9 cellular contexts compared by ENCODE assay signal in genomic region chr15:92902020-92902419, GRCh38. TPM values are rescaled to one million over a fixed set of nuclear protein-coding genes. Genes with fewer than 3 reads are reported as not detected.
DNase-seq lines count a peak whose midpoint lies in the region; ATAC-seq, FAIRE-seq and TF ChIP-seq lines count a peak whose summit lies in the region.
"Had no signal": no experiment of that assay in that cellular context is flagged by ENCODE, and none has a peak within 500 bp of the region (broad histone marks: within the 10 kb centered on the region; RNA-seq: fewer than 3 reads in every experiment).

No MANE protein-coding gene starts in this region.

- H4K20me1 ChIP-seq in GM12878 (ENCODE audit: control insufficient read depth, insufficient read depth): no peaks in the 10 kb centered on the region

- peak overlapping the region; percentile 81; the same call in 1 of the 2 replicates for H3K4me2 ChIP-seq in GM12878 (ENCODE audit: control insufficient read depth, insufficient read depth)

- TF ChIP-seq CTCF in heart right ventricle (IDR thresholded peaks at IDR 0.05): no peak
- no peak for TF ChIP-seq CTCF in GM12878 (IDR thresholded peaks at IDR 0.05 in 2 of 3, conservative IDR thresholded peaks at IDR 0.05 in 1 of 3; ENCODE audit: control insufficient read depth in 2 of 3, extremely low read depth in 1 of 3, insufficient read depth in 1 of 3, low read depth in 3 of 3, low read length in 3 of 3)

- peaks cover 8% of the 10 kb centered on the region for H3K9me3 Mint-ChIP-seq in memory B cell

- POLR2A ChIA-PET in GM12878 (lab: Charles Lee): interaction anchor here (1.0 to 11.0 kb wide), 7 partner anchors 18 to 96 kb away, joined by 3 to 207 read pairs (median 88); no protein-coding TSS in a partner anchor

- no peaks in the 10 kb centered on the region for H3K27me3 ChIP-seq in heart right ventricle
- no peaks in the 10 kb centered on the region for H3K27me3 ChIP-seq in GM12878 (replicated peaks in 1 of 2; ENCODE audit: control insufficient read depth in 2 of 2, insufficient read depth in 2 of 2, low read length in 1 of 2)

- no peak for TF ChIP-seq RAD21 in GM12878 (IDR thresholded peaks at IDR 0.05; ENCODE audit: insufficient read depth, low read depth, low read length)

- H3K4me1 ChIP-seq in heart right ventricle (peaks cover 5 to 69% (median 55%) of the 10 kb centered on the region in 9 donors), GM12878 (ENCODE audit: control insufficient read depth, insufficient read depth, low read length) (peaks cover 3% of the 10 kb centered on the region; the same call in 1 of the 2 replicates), urinary bladder (ENCODE audit: insufficient read depth) (no peaks in the 10 kb centered on the region)

- peaks cover 93% of the 10 kb centered on the region for H3K79me2 ChIP-seq in GM12878 (ENCODE audit: control insufficient read depth, insufficient read depth, low read length)

- TF ChIP-seq EP300 in GM12878 (IDR thresholded peaks at IDR 0.05; ENCODE audit: borderline replicate concordance in 1 of 2, control insufficient read depth in 1 of 2, low read depth in 2 of 2, low read length in 2 of 2): no peak

- WGBS in heart right ventricle, 2 donors: 0% methylated on average over 2 of the region's 2 CpGs
- WGBS in GM12878 (ENCODE audit: insufficient coverage, insufficient replicate concordance, low lambda C conversion rate, missing lambda C conversion rate): 0% methylated on average over 2 of the region's 2 CpGs
- WGBS in urinary bladder: under 1% methylated on average over 2 of the region's 2 CpGs

- intact Hi-C loops in heart right ventricle (cut with DNase I): loop anchor here in 4 of 10 donors (2.0 to 5.0 kb wide), 3 partner anchors 17 to 95 kb away; no protein-coding TSS in a partner anchor
- intact Hi-C loops in left cardiac atrium (cut with DNase I): no loop called here
- intact Hi-C loops in GM12878 (cut with micrococcal nuclease; ENCODE audit: unreplicated experiment): no loop called here

- BruUV-seq in GM12878 (replicated peaks; lab: Mats Ljungman, UMichigan): no TSS peak

- DNase-seq in heart right ventricle (no peak), left cardiac atrium (no peak), GM12878 (ENCODE audit: low read depth, low spot score) (no peak), memory B cell (ENCODE audit: low spot score in 2 of 2) (no peak), DMS153 treated with DMSO at 0.1 percent for 48 hours (lab: John Stamatoyannopoulos, UW; ENCODE audit: unreplicated experiment) (no peak)
- DNase-seq: NCI-H226 had no signal

- H3K4me3 Mint-ChIP-seq in memory B cell: peak overlapping the region; percentile 81

- H3K9me3 ChIP-seq in heart right ventricle (peaks cover 0 to 4% (median 0%) of the 10 kb centered on the region in 11 donors), GM12878 (replicated peaks; ENCODE audit: control insufficient read depth, insufficient read depth, low read length) (no peaks in the 10 kb centered on the region; the same call in 1 of the 3 replicates)

- H3K36me3 ChIP-seq in heart right ventricle: peaks cover 0 to 40% (median 9%) of the 10 kb centered on the region in 9 donors
- H3K36me3 ChIP-seq in GM12878 (ENCODE audit: control insufficient read depth in 2 of 2, insufficient read depth in 2 of 2, low read length in 1 of 2): peaks cover 0 to 5% of the 10 kb centered on the region in 2 experiments; a peak in 1 of 4 replicates
- H3K36me3 ChIP-seq in urinary bladder (ENCODE audit: insufficient read depth): peaks cover 3% of the 10 kb centered on the region

- peaks cover 29% of the 10 kb centered on the region for H3K4me1 Mint-ChIP-seq in memory B cell

- H3K27me3 Mint-ChIP-seq in memory B cell: no peaks in the 10 kb centered on the region

- H3K4me3 ChIP-seq in heart right ventricle: peak overlapping the region; percentile 30 to 70 (median 60)
- H3K4me3 ChIP-seq in GM12878: peak overlapping the region; percentile 95
- peak overlapping the region; percentile 28 for H3K4me3 ChIP-seq in urinary bladder (ENCODE audit: low read depth, low read length)

- peak overlapping the region; percentile 99 for H3K27ac Mint-ChIP-seq in memory B cell

- FAIRE-seq in GM12878 (lab: Jason Lieb, UNC): no peak

- RAD21 ChIA-PET in GM12878 (lab: Charles Lee; ENCODE audit: unreplicated experiment): interaction anchor here (1.2 to 6.9 kb wide), 6 partner anchors 13 to 92 kb away, joined by 3 to 100 read pairs (median 29); no protein-coding TSS in a partner anchor

- ATAC-seq in heart right ventricle: no peak
- no peak for ATAC-seq in left cardiac atrium
- no peak for ATAC-seq in GM12878
- no peak for ATAC-seq in memory B cell (ENCODE audit: low read depth)
- no peak for ATAC-seq in HG02870 (IDR thresholded peaks at IDR 0.05; ENCODE audit: unreplicated experiment)
- ATAC-seq in HG02840 (IDR thresholded peaks at IDR 0.05; ENCODE audit: low FRiP score, unreplicated experiment): no peak

- H3K9ac ChIP-seq in GM12878 (ENCODE audit: control insufficient read depth, insufficient read depth, low read length): peak overlapping the region; percentile 97

- no peak for TF ChIP-seq POLR2A in GM12878 (IDR thresholded peaks at IDR 0.05; ENCODE audit: low read depth, low read length)

- SMC1A ChIA-PET in GM12878 (lab: Charles Lee; ENCODE audit: uncharacterized antibody, unreplicated experiment): interaction anchor here (0.7 to 11.2 kb wide), 9 partner anchors 12 to 104 kb away, joined by 3 to 252 read pairs (median 9); no protein-coding TSS in a partner anchor

- H3K36me3 Mint-ChIP-seq in memory B cell: peaks cover 21% of the 10 kb centered on the region

- H3K27ac ChIP-seq in heart right ventricle (peak overlapping the region; percentile 90 to 99 (median 95)), GM12878 (ENCODE audit: control insufficient read depth, insufficient read depth) (peak overlapping the region; percentile 96), urinary bladder (ENCODE audit: low read depth) (no peak overlapping the region)

- H2AFZ ChIP-seq in GM12878 (ENCODE audit: control insufficient read depth, low read depth, low read length): no peak overlapping the region

- in situ Hi-C loops in GM12878 (cut with MboI): no loop called here

- CTCF ChIA-PET in GM12878 (lab: Yijun Ruan, JAX): interaction anchor here (1.2 to 2.7 kb wide), 4 partner anchors 17 to 94 kb away, joined by 3 to 16 read pairs (median 6); no protein-coding TSS in a partner anchor

TF ChIP-seq in GM12878, 131 proteins besides CTCF, POLR2A, EP300 and RAD21:
- no peak for TF ChIP-seq JUNB (IDR thresholded peaks at IDR 0.05)
- TF ChIP-seq ZNF217 (IDR thresholded peaks at IDR 0.05): no peak
- TF ChIP-seq ZZZ3 (IDR thresholded peaks at IDR 0.05; ENCODE audit: control insufficient read depth, insufficient read length, low read depth): no peak
- no peak for TF ChIP-seq SREBF2 (IDR thresholded peaks at IDR 0.05; ENCODE audit: low read length)
- TF ChIP-seq RCOR1 (conservative IDR thresholded peaks at IDR 0.05; ENCODE audit: low read depth, low read length): no peak
- TF ChIP-seq SUPT20H (IDR thresholded peaks at IDR 0.05; ENCODE audit: borderline replicate concordance, control insufficient read depth, low read depth, low read length): no peak
- 0 out of 2 replicates have a peak, but pooled peaks have one; percentile 40 for TF ChIP-seq CHD1 (IDR thresholded peaks at IDR 0.05; ENCODE audit: low read depth, low read length)
- TF ChIP-seq, protein P1, sequence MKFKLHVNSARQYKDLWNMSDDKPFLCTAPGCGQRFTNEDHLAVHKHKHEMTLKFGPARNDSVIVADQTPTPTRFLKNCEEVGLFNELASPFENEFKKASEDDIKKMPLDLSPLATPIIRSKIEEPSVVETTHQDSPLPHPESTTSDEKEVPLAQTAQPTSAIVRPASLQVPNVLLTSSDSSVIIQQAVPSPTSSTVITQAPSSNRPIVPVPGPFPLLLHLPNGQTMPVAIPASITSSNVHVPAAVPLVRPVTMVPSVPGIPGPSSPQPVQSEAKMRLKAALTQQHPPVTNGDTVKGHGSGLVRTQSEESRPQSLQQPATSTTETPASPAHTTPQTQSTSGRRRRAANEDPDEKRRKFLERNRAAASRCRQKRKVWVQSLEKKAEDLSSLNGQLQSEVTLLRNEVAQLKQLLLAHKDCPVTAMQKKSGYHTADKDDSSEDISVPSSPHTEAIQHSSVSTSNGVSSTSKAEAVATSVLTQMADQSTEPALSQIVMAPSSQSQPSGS (IDR thresholded peaks at IDR 0.05; ENCODE audit: low read length): 0 out of 2 replicates have a peak, but pooled peaks have one; percentile 16
- no peak for TF ChIP-seq IRF4 (IDR thresholded peaks at IDR 0.05; ENCODE audit: low read depth, low read length)
- no peak for TF ChIP-seq NR2F1 (conservative IDR thresholded peaks at IDR 0.05)
- TF ChIP-seq ESRRA (IDR thresholded peaks at IDR 0.05; ENCODE audit: low read length): no peak
TF ChIP-seq in GM12878: peak in this region for 2.

RNA-seq across cellular contexts. Expression of gene CHD2, which starts 1.9 kb away (rescaled TPM):
- total RNA-seq in heart right ventricle (10 to 100 TPM; 38.0 to 74.0 (median 56.3) TPM), left cardiac atrium (10 to 100 TPM; 59.8 to 63.2 TPM), GM12878 (2014; rRNA removed) (57.4 and 74.4 TPM in 2 replicates), GM12878 (2014; rRNA removed; fragmentation: Illumina TruSeq; extraction: Trizol) (64.6 and 74.9 TPM in 2 replicates), GM12878 (2021) (77.0 and 87.4 TPM in 2 replicates), urinary bladder (210 TPM)
- polyA plus RNA-seq in heart right ventricle (10 to 100 TPM; 12.2 to 41.7 TPM), GM12878 (2011; rRNA removed) (94.7 and 100 TPM in 2 replicates), GM12878 (2014; fragmentation: Illumina TruSeq; extraction: Trizol) (88.0 and 102 TPM in 2 replicates), GM12878 (2014; fragmentation: Nextera tagmentation; extraction: Ambion mirVana) (10 to 100 TPM; 38.1 to 42.8 TPM), GM12878 (2014; rRNA removed) (59.8 and 69.9 TPM in 2 replicates), GM12878 (2016; fragmentation: Nextera tagmentation; extraction: Ambion mirVana) (10 to 100 TPM; 53.6 to 62.0 TPM), urinary bladder (29.9 TPM)
- total RNA-seq in GM12878 (2013; cell fraction: nucleolus; rRNA removed): 881 and 884 TPM in 2 replicates
- 50.2 TPM for polyA plus RNA-seq in GM12878 (2011; ENCODE audit: low read depth)
- 65.9 and 93.5 TPM in 2 replicates for polyA plus RNA-seq in GM12878 (2011; cell fraction: cytosol; rRNA removed)
- polyA plus RNA-seq in GM12878 (2011; cell fraction: nucleus; rRNA removed): 175 and 192 TPM in 2 replicates
- polyA plus RNA-seq in GM12878 (2012): 64.4 and 66.3 TPM in 2 replicates
- polyA minus RNA-seq in GM12878 (2011; rRNA and poly(A)+ RNA removed): 113 and 149 TPM in 2 replicates
- polyA minus RNA-seq in GM12878 (2011; cell fraction: cytosol; rRNA and poly(A)+ RNA removed): 40.9 and 46.5 TPM in 2 replicates
- 297 and 397 TPM in 2 replicates for polyA minus RNA-seq in GM12878 (2011; cell fraction: nucleus; rRNA and poly(A)+ RNA removed)

Comparison
In these comparisons a context has a peak if more than half of its experiments do, and no peak if none do; other contexts are left out.
1. H3K4me3 ChIP-seq: peak in every context shown above with its lines; median percentile 95 in GM12878; 60 in heart right ventricle; 28 in urinary bladder.